1 cellular context compared by ENCODE assay signal in the genomic region with DNA sequence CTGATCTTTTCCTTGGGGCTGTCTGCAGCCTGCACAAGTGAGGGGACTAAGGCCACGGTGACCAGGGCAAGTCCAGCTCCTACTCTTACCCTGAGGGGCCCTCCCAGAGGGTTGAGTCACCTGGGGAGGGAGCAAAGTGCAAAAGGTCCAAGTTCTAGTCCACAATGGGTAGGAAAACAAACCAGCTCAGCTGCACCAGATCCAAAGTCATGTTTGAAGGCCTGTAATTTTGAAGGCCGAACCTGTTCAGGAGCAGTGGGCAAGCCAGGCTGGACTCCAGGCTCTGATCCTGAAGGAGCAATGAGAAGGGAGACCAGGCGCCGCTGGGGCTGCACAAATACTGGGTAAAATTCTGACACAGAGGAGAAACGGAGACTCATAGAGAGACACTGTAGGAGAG.
TF ChIP-seq lines count a peak whose summit lies in the region.

No MANE protein-coding gene starts in this region.

TF ChIP-seq in HepG2, 621 proteins besides CTCF, POLR2A, EP300 and RAD21 (continued from another document):
- TF ChIP-seq, protein P1, sequence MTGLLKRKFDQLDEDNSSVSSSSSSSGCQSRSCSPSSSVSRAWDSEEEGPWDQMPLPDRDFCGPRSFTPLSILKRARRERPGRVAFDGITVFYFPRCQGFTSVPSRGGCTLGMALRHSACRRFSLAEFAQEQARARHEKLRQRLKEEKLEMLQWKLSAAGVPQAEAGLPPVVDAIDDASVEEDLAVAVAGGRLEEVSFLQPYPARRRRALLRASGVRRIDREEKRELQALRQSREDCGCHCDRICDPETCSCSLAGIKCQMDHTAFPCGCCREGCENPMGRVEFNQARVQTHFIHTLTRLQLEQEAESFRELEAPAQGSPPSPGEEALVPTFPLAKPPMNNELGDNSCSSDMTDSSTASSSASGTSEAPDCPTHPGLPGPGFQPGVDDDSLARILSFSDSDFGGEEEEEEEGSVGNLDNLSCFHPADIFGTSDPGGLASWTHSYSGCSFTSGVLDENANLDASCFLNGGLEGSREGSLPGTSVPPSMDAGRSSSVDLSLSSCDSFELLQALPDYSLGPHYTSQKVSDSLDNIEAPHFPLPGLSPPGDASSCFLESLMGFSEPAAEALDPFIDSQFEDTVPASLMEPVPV (CRISPR knock-in tag; IDR thresholded peaks at IDR 0.05) = peak; percentile 60; the same call in 1 of the 2 replicates
- TF ChIP-seq, protein P2, sequence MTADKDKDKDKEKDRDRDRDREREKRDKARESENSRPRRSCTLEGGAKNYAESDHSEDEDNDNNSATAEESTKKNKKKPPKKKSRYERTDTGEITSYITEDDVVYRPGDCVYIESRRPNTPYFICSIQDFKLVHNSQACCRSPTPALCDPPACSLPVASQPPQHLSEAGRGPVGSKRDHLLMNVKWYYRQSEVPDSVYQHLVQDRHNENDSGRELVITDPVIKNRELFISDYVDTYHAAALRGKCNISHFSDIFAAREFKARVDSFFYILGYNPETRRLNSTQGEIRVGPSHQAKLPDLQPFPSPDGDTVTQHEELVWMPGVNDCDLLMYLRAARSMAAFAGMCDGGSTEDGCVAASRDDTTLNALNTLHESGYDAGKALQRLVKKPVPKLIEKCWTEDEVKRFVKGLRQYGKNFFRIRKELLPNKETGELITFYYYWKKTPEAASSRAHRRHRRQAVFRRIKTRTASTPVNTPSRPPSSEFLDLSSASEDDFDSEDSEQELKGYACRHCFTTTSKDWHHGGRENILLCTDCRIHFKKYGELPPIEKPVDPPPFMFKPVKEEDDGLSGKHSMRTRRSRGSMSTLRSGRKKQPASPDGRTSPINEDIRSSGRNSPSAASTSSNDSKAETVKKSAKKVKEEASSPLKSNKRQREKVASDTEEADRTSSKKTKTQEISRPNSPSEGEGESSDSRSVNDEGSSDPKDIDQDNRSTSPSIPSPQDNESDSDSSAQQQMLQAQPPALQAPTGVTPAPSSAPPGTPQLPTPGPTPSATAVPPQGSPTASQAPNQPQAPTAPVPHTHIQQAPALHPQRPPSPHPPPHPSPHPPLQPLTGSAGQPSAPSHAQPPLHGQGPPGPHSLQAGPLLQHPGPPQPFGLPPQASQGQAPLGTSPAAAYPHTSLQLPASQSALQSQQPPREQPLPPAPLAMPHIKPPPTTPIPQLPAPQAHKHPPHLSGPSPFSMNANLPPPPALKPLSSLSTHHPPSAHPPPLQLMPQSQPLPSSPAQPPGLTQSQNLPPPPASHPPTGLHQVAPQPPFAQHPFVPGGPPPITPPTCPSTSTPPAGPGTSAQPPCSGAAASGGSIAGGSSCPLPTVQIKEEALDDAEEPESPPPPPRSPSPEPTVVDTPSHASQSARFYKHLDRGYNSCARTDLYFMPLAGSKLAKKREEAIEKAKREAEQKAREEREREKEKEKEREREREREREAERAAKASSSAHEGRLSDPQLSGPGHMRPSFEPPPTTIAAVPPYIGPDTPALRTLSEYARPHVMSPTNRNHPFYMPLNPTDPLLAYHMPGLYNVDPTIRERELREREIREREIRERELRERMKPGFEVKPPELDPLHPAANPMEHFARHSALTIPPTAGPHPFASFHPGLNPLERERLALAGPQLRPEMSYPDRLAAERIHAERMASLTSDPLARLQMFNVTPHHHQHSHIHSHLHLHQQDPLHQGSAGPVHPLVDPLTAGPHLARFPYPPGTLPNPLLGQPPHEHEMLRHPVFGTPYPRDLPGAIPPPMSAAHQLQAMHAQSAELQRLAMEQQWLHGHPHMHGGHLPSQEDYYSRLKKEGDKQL (CRISPR knock-in tag; IDR thresholded peaks at IDR 0.05; ENCODE audit: low read depth) = peak; percentile 70
- TF ChIP-seq, protein P3, sequence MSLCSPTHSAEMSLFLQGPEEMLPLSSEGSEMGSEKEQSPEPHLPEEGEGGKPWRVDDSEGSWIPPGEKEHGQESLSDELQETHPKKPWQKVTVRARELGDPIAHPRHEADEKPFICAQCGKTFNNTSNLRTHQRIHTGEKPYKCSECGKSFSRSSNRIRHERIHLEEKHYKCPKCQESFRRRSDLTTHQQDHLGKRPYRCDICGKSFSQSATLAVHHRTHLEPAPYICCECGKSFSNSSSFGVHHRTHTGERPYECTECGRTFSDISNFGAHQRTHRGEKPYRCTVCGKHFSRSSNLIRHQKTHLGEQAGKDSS (CRISPR knock-in tag; IDR thresholded peaks at IDR 0.05; ENCODE audit: borderline replicate concordance, low read depth) = peak; percentile 63; the same call in 1 of the 2 replicates
- no peak for TF ChIP-seq GABPA (IDR thresholded peaks at IDR 0.05; ENCODE audit: low read depth, low read length)
- TF ChIP-seq GABPA (CRISPR knock-in tag; IDR thresholded peaks at IDR 0.05; ENCODE audit: low read depth) = no peak
- TF ChIP-seq MAFG (CRISPR knock-in tag; IDR thresholded peaks at IDR 0.05) = no peak
- peak; percentile 50; the same call in 1 of the 2 replicates for TF ChIP-seq ZNF430 (CRISPR knock-in tag; IDR thresholded peaks at IDR 0.05)
- peak; percentile 85 for TF ChIP-seq MIXL1 (CRISPR knock-in tag; IDR thresholded peaks at IDR 0.05)
